30 cellular contexts compared by ENCODE assay signal in genomic region chr11:76801736-76802135, GRCh38. TPM values are rescaled to one million over a fixed set of nuclear protein-coding genes. Genes with fewer than 3 reads are reported as not detected.
DNase-seq lines count a peak whose midpoint lies in the region; ATAC-seq and TF ChIP-seq lines count a peak whose summit lies in the region.
"Had no signal": no experiment of that assay in that cellular context is flagged by ENCODE, and none has a peak within 500 bp of the region (broad histone marks: within the 10 kb centered on the region; RNA-seq: fewer than 3 reads in every experiment).

No MANE protein-coding gene starts in this region.

- no peaks in the 10 kb centered on the region for H4K20me1 ChIP-seq in PC-3 (ENCODE audit: low read length)

- H3K27ac ChIP-seq in C4-2B = peak overlapping the region; percentile 84
- H3K27ac ChIP-seq in PC-3 (ENCODE audit: low read length) = no peak overlapping the region
- H3K27ac ChIP-seq in right lobe of liver = peak overlapping the region in 2 of 3 donors; percentile 82 to 100
- H3K27ac ChIP-seq: foreskin keratinocyte, heart right ventricle, left ventricle myocardium inferior had no signal

- TF ChIP-seq CTCF in C4-2B (conservative IDR thresholded peaks at IDR 0.05) = no peak
- TF ChIP-seq CTCF in PC-3 (conservative IDR thresholded peaks at IDR 0.05; ENCODE audit: low read depth, low read length) = no peak
- no peak for TF ChIP-seq CTCF in right lobe of liver (IDR thresholded peaks at IDR 0.05)

- H3K4me3 ChIP-seq in PC-3 (ENCODE audit: low read length) (no peak overlapping the region), right lobe of liver (no peak overlapping the region)
- H3K4me3 ChIP-seq: coronary artery, heart right ventricle, K562, left ventricle myocardium inferior, thyroid gland had no signal

- H3K27me3 Mint-ChIP-seq in activated T-helper 1 cell treated with anti-CD3 and anti-CD28 coated beads, Interleukin-12 subunit alpha, Interleukin-12 subunit beta, Interleukin-2, Interleukin-4 antibody, amounts not matched to agents 30 ng/mL and 10 ng/mL and 1 ng/mL, durations not matched to agents 14 hours and 24 hours and 36 hours (ENCODE audit: insufficient read depth) = peaks cover 46% of the 10 kb centered on the region

- DNase-seq in HuH-7.5 (ENCODE audit: low spot score) = peak; percentile 58
- peak; percentile 19 for DNase-seq in PC-3
- peak in 1 of 3 donors; percentile 36 for DNase-seq in right lobe of liver
- DNase-seq in stimulated activated CD4-positive, alpha-beta T cell treated with anti-CD3 and anti-CD28 coated beads, Interleukin-4, amount 100 ng/mL, for 1 hour = no peak
- DNase-seq in NCI-H2227 treated with DMSO at 0.1 percent for 48 hours (lab: John Stamatoyannopoulos, UW) = no peak
- no peak for DNase-seq in activated T-helper 1 cell treated with anti-CD3 and anti-CD28 coated beads, Interleukin-12 subunit alpha, Interleukin-12 subunit beta, Interleukin-2, Interleukin-4 antibody, amounts not matched to agents 30 ng/mL and 10 ng/mL and 1 ng/mL, durations not matched to agents 14 hours and 24 hours and 36 hours (ENCODE audit: low spot score)
- DNase-seq: activated CD4-positive, alpha-beta T cell treated with anti-CD3 and anti-CD28 coated beads, Interleukin-2, amount 50 U/mL, for 1 hour; activated CD8-positive, alpha-beta memory T cell treated with anti-CD3 and anti-CD28 coated beads, Interleukin-2, amount 10 ng/mL, durations not matched to agents 7 days and 5 days; activated naive CD4-positive, alpha-beta T cell treated with anti-CD3 and anti-CD28 coated beads, Interleukin-2, amount 10 ng/mL, durations not matched to agents 7 days and 5 days; CD4-positive, CD25-positive, alpha-beta regulatory T cell; DMS 273 treated with DMSO at 0.1 percent for 48 hours; effector memory CD8-positive, alpha-beta T cell; foreskin keratinocyte; GDM1; heart right ventricle; left ventricle myocardium inferior; midbrain; NCI-H1694 treated with DMSO at 0.1 percent for 48 hours; NCI-H524; occipital lobe; SK-N-SH; stimulated activated CD4-positive, alpha-beta T cell treated with anti-CD3 and anti-CD28 coated beads, Interleukin-4, amount 100 ng/mL, for 24 hours; stimulated activated naive CD4-positive, alpha-beta T cell treated with Interleukin-2 at 50 U/mL for 16 hours; T-helper 17 cell; thyroid gland had no signal

- H3K4me2 ChIP-seq in PC-3 (ENCODE audit: low read length) = no peak overlapping the region
- H3K4me2 ChIP-seq: SK-N-SH had no signal

- peaks cover 9% of the 10 kb centered on the region for H3K4me1 ChIP-seq in PC-3 (ENCODE audit: insufficient read depth, low read length)
- H3K4me1 ChIP-seq in right lobe of liver = peaks cover 0 to 52% (median 26%) of the 10 kb centered on the region in 4 donors

- H3K36me3 ChIP-seq in PC-3 (ENCODE audit: low read depth, low read length) = no peaks in the 10 kb centered on the region
- peaks cover 0 to 13% (median 5%) of the 10 kb centered on the region in 4 donors for H3K36me3 ChIP-seq in right lobe of liver

- no peak overlapping the region for H2AFZ ChIP-seq in PC-3 (ENCODE audit: low read length)

- CTCF ChIA-PET in PC-3 (lab: Charles Lee) = interaction anchor here (0.6 to 1.5 kb wide), 6 partner anchors 67 to 246 kb away, joined by 3 to 8 read pairs (median 4); no protein-coding TSS in a partner anchor

- peaks cover 33% of the 10 kb centered on the region for H3K4me1 Mint-ChIP-seq in activated T-helper 1 cell treated with anti-CD3 and anti-CD28 coated beads, Interleukin-12 subunit alpha, Interleukin-12 subunit beta, Interleukin-2, Interleukin-4 antibody, amounts not matched to agents 30 ng/mL and 10 ng/mL and 1 ng/mL, durations not matched to agents 14 hours and 24 hours and 36 hours (ENCODE audit: low read depth)

- TF ChIP-seq POLR2A in right lobe of liver (IDR thresholded peaks at IDR 0.05) = no peak

- no peaks in the 10 kb centered on the region for H3K79me2 ChIP-seq in PC-3 (ENCODE audit: low read length)

- H3K27ac Mint-ChIP-seq in activated T-helper 1 cell treated with anti-CD3 and anti-CD28 coated beads, Interleukin-12 subunit alpha, Interleukin-12 subunit beta, Interleukin-2, Interleukin-4 antibody, amounts not matched to agents 30 ng/mL and 10 ng/mL and 1 ng/mL, durations not matched to agents 14 hours and 24 hours and 36 hours = no peak overlapping the region
- H3K27ac Mint-ChIP-seq: activated CD8-positive, alpha-beta memory T cell treated with anti-CD3 and anti-CD28 coated beads, Interleukin-2, amount 10 ng/mL, durations not matched to agents 7 days and 5 days; activated naive CD4-positive, alpha-beta T cell treated with anti-CD3 and anti-CD28 coated beads, Interleukin-2, amount 10 ng/mL, durations not matched to agents 7 days and 5 days; effector memory CD8-positive, alpha-beta T cell; naive thymus-derived CD8-positive, alpha-beta T cell; T-helper 17 cell had no signal

- BruUV-seq in PC-3 (replicated peaks; lab: Mats Ljungman, UMichigan) = no TSS peak

- H3K27me3 ChIP-seq in PC-3 (ENCODE audit: low read length) (no peaks in the 10 kb centered on the region), right lobe of liver (no peaks in the 10 kb centered on the region)
- H3K27me3 ChIP-seq: foreskin keratinocyte, heart right ventricle, thyroid gland had no signal

- no peaks in the 10 kb centered on the region for H3F3A ChIP-seq in PC-3 (ENCODE audit: low read length, unreplicated experiment)

- 29% methylated on average over 2 of the region's 2 CpGs for WGBS in right lobe of liver (ENCODE audit: insufficient coverage, low coverage, low lambda C conversion rate, missing lambda C conversion rate)

- intact Hi-C loops in PC-3 (cut with micrococcal nuclease) = loop anchor here (10.0 kb wide), 1 partner anchor 313 kb away; no protein-coding TSS in a partner anchor
- intact Hi-C loops in right lobe of liver (cut with DNase I) = loop anchor here in 1 of 2 donors (10.0 kb wide), 1 partner anchor 233 kb away; the partner anchor contains the start of gene B3GNT6
- intact Hi-C loops in activated T-helper 1 cell treated with anti-CD3 and anti-CD28 coated beads, Interleukin-12 subunit alpha, Interleukin-12 subunit beta, Interleukin-2, Interleukin-4 antibody, amounts not matched to agents 30 ng/mL and 10 ng/mL and 1 ng/mL, durations not matched to agents 14 hours and 24 hours and 36 hours (cut with micrococcal nuclease) = loop anchor here (5.0 to 10.0 kb wide), 2 partner anchors 177 to 429 kb away; no protein-coding TSS in a partner anchor

- H3K9me3 Mint-ChIP-seq in activated T-helper 1 cell treated with anti-CD3 and anti-CD28 coated beads, Interleukin-12 subunit alpha, Interleukin-12 subunit beta, Interleukin-2, Interleukin-4 antibody, amounts not matched to agents 30 ng/mL and 10 ng/mL and 1 ng/mL, durations not matched to agents 14 hours and 24 hours and 36 hours = no peaks in the 10 kb centered on the region
- H3K9me3 Mint-ChIP-seq: activated naive CD4-positive, alpha-beta T cell treated with anti-CD3 and anti-CD28 coated beads, Interleukin-2, amount 10 ng/mL, durations not matched to agents 7 days and 5 days; CD4-positive, CD25-positive, alpha-beta regulatory T cell; effector memory CD8-positive, alpha-beta T cell; naive thymus-derived CD8-positive, alpha-beta T cell had no signal

- no peak overlapping the region for H3K4me3 Mint-ChIP-seq in activated T-helper 1 cell treated with anti-CD3 and anti-CD28 coated beads, Interleukin-12 subunit alpha, Interleukin-12 subunit beta, Interleukin-2, Interleukin-4 antibody, amounts not matched to agents 30 ng/mL and 10 ng/mL and 1 ng/mL, durations not matched to agents 14 hours and 24 hours and 36 hours
- H3K4me3 Mint-ChIP-seq: activated CD8-positive, alpha-beta memory T cell treated with anti-CD3 and anti-CD28 coated beads, Interleukin-2, amount 10 ng/mL, durations not matched to agents 7 days and 5 days; activated naive CD4-positive, alpha-beta T cell treated with anti-CD3 and anti-CD28 coated beads, Interleukin-2, amount 10 ng/mL, durations not matched to agents 7 days and 5 days; effector memory CD8-positive, alpha-beta T cell; naive thymus-derived CD8-positive, alpha-beta T cell; T-helper 17 cell had no signal

- ATAC-seq in PC-3 (peak; percentile 14; the same call in 1 of the 2 replicates), right lobe of liver (peak; percentile 0 to 46 (median 40)), GM19467 (IDR thresholded peaks at IDR 0.05; ENCODE audit: unreplicated experiment) (no peak)
- ATAC-seq: activated CD8-positive, alpha-beta memory T cell treated with anti-CD3 and anti-CD28 coated beads, Interleukin-2, amount 10 ng/mL, durations not matched to agents 7 days and 5 days; effector memory CD8-positive, alpha-beta T cell; foreskin keratinocyte; heart right ventricle; K562; naive thymus-derived CD8-positive, alpha-beta T cell; T-helper 17 cell had no signal

- H3K9me2 ChIP-seq in PC-3 (replicated peaks; ENCODE audit: low read length) = no peaks in the 10 kb centered on the region
- H3K9me2 ChIP-seq: SK-N-SH had no signal

- no peak overlapping the region for H3K9ac ChIP-seq in PC-3 (ENCODE audit: low read length)
- H3K9ac ChIP-seq: SK-N-SH had no signal

- H3K36me3 Mint-ChIP-seq in activated T-helper 1 cell treated with anti-CD3 and anti-CD28 coated beads, Interleukin-12 subunit alpha, Interleukin-12 subunit beta, Interleukin-2, Interleukin-4 antibody, amounts not matched to agents 30 ng/mL and 10 ng/mL and 1 ng/mL, durations not matched to agents 14 hours and 24 hours and 36 hours (ENCODE audit: low read depth) = no peaks in the 10 kb centered on the region
- H3K36me3 Mint-ChIP-seq: activated CD8-positive, alpha-beta memory T cell treated with anti-CD3 and anti-CD28 coated beads, Interleukin-2, amount 10 ng/mL, durations not matched to agents 7 days and 5 days; activated naive CD4-positive, alpha-beta T cell treated with anti-CD3 and anti-CD28 coated beads, Interleukin-2, amount 10 ng/mL, durations not matched to agents 7 days and 5 days; CD4-positive, CD25-positive, alpha-beta regulatory T cell; naive thymus-derived CD8-positive, alpha-beta T cell had no signal

- H3K9me3 ChIP-seq in PC-3 (ENCODE audit: low read length) (no peaks in the 10 kb centered on the region), right lobe of liver (no peaks in the 10 kb centered on the region)
- H3K9me3 ChIP-seq: heart right ventricle, left ventricle myocardium inferior, SK-N-SH, thyroid gland had no signal

- POLR2A ChIA-PET in PC-3 (lab: Charles Lee; ENCODE audit: unreplicated experiment) = no interaction called here

RNA-seq across cellular contexts. Expression of gene TSKU, which starts 18.6 kb away (rescaled TPM):
- total RNA-seq in PC-3 (2014; rRNA removed) (32.1 and 39.2 TPM in 2 replicates), right lobe of liver (1,000 to 10,000 TPM in 1 of 6 experiments, 100 to 1,000 TPM in 4, 10 to 100 TPM in 1; 66.1 to 1,026 (median 278) TPM)
- total RNA-seq in activated T-helper 1 cell treated with anti-CD3 and anti-CD28 coated beads, Interleukin-12 subunit alpha, Interleukin-12 subunit beta, Interleukin-2, Interleukin-4 antibody, amounts not matched to agents 30 ng/mL and 10 ng/mL and 1 ng/mL, durations not matched to agents 14 hours and 24 hours and 36 hours = 0.91 and 1.1 TPM in 2 replicates
- total RNA-seq: CD4-positive, CD25-positive, alpha-beta regulatory T cell; naive thymus-derived CD8-positive, alpha-beta T cell; T-helper 17 cell had no signal

RNA-seq across cellular contexts. Expression of gene ACER3, which starts 59.0 kb away (rescaled TPM):
- total RNA-seq in PC-3 (2014; rRNA removed) (17.3 and 18.5 TPM in 2 replicates), right lobe of liver (10 to 100 TPM in 2 of 6 experiments, 1 to 10 TPM in 4; 5.1 to 11.6 (median 7.3) TPM)
- 9.9 and 12.2 TPM in 2 replicates for total RNA-seq in activated T-helper 1 cell treated with anti-CD3 and anti-CD28 coated beads, Interleukin-12 subunit alpha, Interleukin-12 subunit beta, Interleukin-2, Interleukin-4 antibody, amounts not matched to agents 30 ng/mL and 10 ng/mL and 1 ng/mL, durations not matched to agents 14 hours and 24 hours and 36 hours

Comparison
In these comparisons a context has a peak if more than half of its experiments do, and no peak if none do; other contexts are left out.
1. DNase-seq: peak in HuH-7.5 (single experiment) and PC-3 (single experiment); none in stimulated activated CD4-positive, alpha-beta T cell treated with anti-CD3 and anti-CD28 coated beads, Interleukin-4, amount 100 ng/mL, for 1 hour (single experiment), NCI-H2227 treated with DMSO at 0.1 percent for 48 hours (single experiment) and activated T-helper 1 cell treated with anti-CD3 and anti-CD28 coated beads, Interleukin-12 subunit alpha, Interleukin-12 subunit beta, Interleukin-2, Interleukin-4 antibody, amounts not matched to agents 30 ng/mL and 10 ng/mL and 1 ng/mL, durations not matched to agents 14 hours and 24 hours and 36 hours (single experiment).
2. RNA of gene TSKU, which starts 18.6 kb away (total RNA-seq): 66.1 to 1,026 TPM in right lobe of liver and 32.1 to 39.2 TPM in PC-3; 0.91 to 1.1 TPM in activated T-helper 1 cell treated with anti-CD3 and anti-CD28 coated beads, Interleukin-12 subunit alpha, Interleukin-12 subunit beta, Interleukin-2, Interleukin-4 antibody, amounts not matched to agents 30 ng/mL and 10 ng/mL and 1 ng/mL, durations not matched to agents 14 hours and 24 hours and 36 hours; every median in the first group is over 10 times any median in the second.